Comparison of ENCODE assay signal across 10 cellular contexts in genomic region chr13:60230593-60230992, GRCh38.
A peak's percentile ranks its signal among the peaks of the same experiment; 100 is the strongest.
DNase-seq lines count a peak whose midpoint lies in the region; ATAC-seq and TF ChIP-seq lines count a peak whose summit lies in the region.
"Had no signal": no experiment of that assay in that cellular context is flagged by ENCODE, and none has a peak within 500 bp of the region (broad histone marks: within the 10 kb centered on the region; RNA-seq: fewer than 3 reads in every experiment).

No MANE protein-coding gene starts in this region.

- no peak overlapping the region for H3K27ac Mint-ChIP-seq in stimulated activated naive CD8-positive, alpha-beta T cell treated with anti-CD3 and anti-CD28 coated beads, Interleukin-15, amount 100 ng/mL, for 72 hours
- peak overlapping the region; percentile 8 for H3K27ac Mint-ChIP-seq in type B pancreatic cell
- H3K27ac Mint-ChIP-seq: naive thymus-derived CD4-positive, alpha-beta T cell had no signal

- peaks cover 32% of the 10 kb centered on the region for H3K27me3 Mint-ChIP-seq in stimulated activated naive CD8-positive, alpha-beta T cell treated with anti-CD3 and anti-CD28 coated beads, Interleukin-15, amount 100 ng/mL, for 72 hours
- peaks cover 3% of the 10 kb centered on the region for H3K27me3 Mint-ChIP-seq in type B pancreatic cell

- no peak overlapping the region for H3K4me3 ChIP-seq in astrocyte of the spinal cord (ENCODE audit: low read depth, low read length)

- H3K4me3 Mint-ChIP-seq in stimulated activated naive CD8-positive, alpha-beta T cell treated with anti-CD3 and anti-CD28 coated beads, Interleukin-15, amount 100 ng/mL, for 72 hours, result no peak overlapping the region
- H3K4me3 Mint-ChIP-seq in type B pancreatic cell, result no peak overlapping the region
- H3K4me3 Mint-ChIP-seq: naive thymus-derived CD4-positive, alpha-beta T cell had no signal

- DNase-seq in stimulated activated naive CD8-positive, alpha-beta T cell treated with anti-CD3 and anti-CD28 coated beads, Interleukin-15, amount 100 ng/mL, for 72 hours, result no peak
- no peak for DNase-seq in stimulated activated naive CD8-positive, alpha-beta T cell treated with anti-CD3 and anti-CD28 coated beads, Interleukin-15, Interleukin-2, amounts not matched to agents 100 U/mL and 50 U/mL, for 24 hours
- peak; percentile 16 for DNase-seq in astrocyte of the spinal cord (ENCODE audit: low read depth, low spot score)
- DNase-seq in type B pancreatic cell (ENCODE audit: extremely low spot score, unreplicated experiment), result no peak
- DNase-seq in NCI-H1694 treated with DMSO at 0.1 percent for 48 hours (lab: John Stamatoyannopoulos, UW), result no peak
- DNase-seq in NCI-H1930 (lab: John Stamatoyannopoulos, UW), result no peak
- DNase-seq in 8988T, result no peak
- DNase-seq: activated gamma-delta T cell treated with Interleukin-2 at 50 U/mL for 16 hours; naive thymus-derived CD4-positive, alpha-beta T cell had no signal

- no peak for TF ChIP-seq CTCF in astrocyte of the spinal cord (IDR thresholded peaks at IDR 0.05; ENCODE audit: low read depth, low read length)
- no peak for TF ChIP-seq CTCF in type B pancreatic cell (conservative IDR thresholded peaks at IDR 0.05)

- H3K36me3 Mint-ChIP-seq in type B pancreatic cell, result no peaks in the 10 kb centered on the region
- H3K36me3 Mint-ChIP-seq: naive thymus-derived CD4-positive, alpha-beta T cell had no signal

- no peaks in the 10 kb centered on the region for H3K9me3 Mint-ChIP-seq in stimulated activated naive CD8-positive, alpha-beta T cell treated with anti-CD3 and anti-CD28 coated beads, Interleukin-15, amount 100 ng/mL, for 72 hours
- H3K9me3 Mint-ChIP-seq in type B pancreatic cell, result no peaks in the 10 kb centered on the region
- H3K9me3 Mint-ChIP-seq: naive thymus-derived CD4-positive, alpha-beta T cell had no signal

- ATAC-seq in stimulated activated naive CD8-positive, alpha-beta T cell treated with anti-CD3 and anti-CD28 coated beads, Interleukin-15, amount 100 ng/mL, for 72 hours, result peak; percentile 18
- no peak for ATAC-seq in stimulated activated naive CD8-positive, alpha-beta T cell treated with anti-CD3 and anti-CD28 coated beads, Interleukin-15, Interleukin-2, amounts not matched to agents 100 U/mL and 50 U/mL, for 24 hours
- ATAC-seq in HG03097 (IDR thresholded peaks at IDR 0.05; ENCODE audit: low FRiP score, unreplicated experiment), result peak; percentile 59
- ATAC-seq: naive thymus-derived CD4-positive, alpha-beta T cell had no signal

- no peaks in the 10 kb centered on the region for H3K4me1 Mint-ChIP-seq in stimulated activated naive CD8-positive, alpha-beta T cell treated with anti-CD3 and anti-CD28 coated beads, Interleukin-15, amount 100 ng/mL, for 72 hours
- H3K4me1 Mint-ChIP-seq in type B pancreatic cell (ENCODE audit: unreplicated experiment), result peaks cover 19% of the 10 kb centered on the region
- H3K4me1 Mint-ChIP-seq: naive thymus-derived CD4-positive, alpha-beta T cell had no signal

- in situ Hi-C loops in astrocyte of the spinal cord (cut with HindIII; ENCODE audit: low sequenced_read_pairs), result no loop called here
